Comparison of ENCODE assay signal across 16 cellular contexts in genomic region chr7:120190109-120190508, GRCh38.
DNase-seq lines count a peak whose midpoint lies in the region; ATAC-seq and TF ChIP-seq lines count a peak whose summit lies in the region.
"Had no signal": no experiment of that assay in that cellular context is flagged by ENCODE, and none has a peak within 500 bp of the region (broad histone marks: within the 10 kb centered on the region; RNA-seq: fewer than 3 reads in every experiment).

No MANE protein-coding gene starts in this region.

- peak; percentile 10 for DNase-seq in DMS53 (lab: John Stamatoyannopoulos, UW)
- DNase-seq in DMS53 treated with DMSO at 0.1 percent for 48 hours (lab: John Stamatoyannopoulos, UW; ENCODE audit: unreplicated experiment) = no peak
- peak; percentile 12 for DNase-seq in WTC11 (ENCODE audit: low spot score)
- DNase-seq in iPS DF 4.7 (ENCODE audit: extremely low read depth, low spot score) = peak; percentile 7
- DNase-seq in neural progenitor cell (ENCODE audit: low spot score) = peak; percentile 17
- no peak for DNase-seq in GM20000 (ENCODE audit: low spot score)
- DNase-seq: CD8-positive, alpha-beta T cell; COR-L47; IMR-90; KBM-7 had no signal

- H3K4me1 Mint-ChIP-seq in WTC11 (peaks cover 26% of the 10 kb centered on the region), neural progenitor cell (no peaks in the 10 kb centered on the region)
- H3K4me1 Mint-ChIP-seq: CD14-positive monocyte had no signal

- CTCF ChIA-PET in WTC11 (lab: Charles Lee) = interaction anchor here (0.9 kb wide), 1 partner anchor 14 kb away, joined by 3 read pairs; no protein-coding TSS in a partner anchor

- POLR2A ChIA-PET in WTC11 (lab: Charles Lee) = no interaction called here

- TF ChIP-seq CTCF in WTC11 (IDR thresholded peaks at IDR 0.05) (no peak), neural progenitor cell (IDR thresholded peaks at IDR 0.05) (no peak), GM20000 (IDR thresholded peaks at IDR 0.05; ENCODE audit: extremely low read depth, missing control alignments) (no peak)

- H3K79me2 ChIP-seq in neural progenitor cell (ENCODE audit: low read depth) = no peaks in the 10 kb centered on the region

- H3F3A ChIP-seq in neural progenitor cell (ENCODE audit: low read depth) = peaks cover 17% of the 10 kb centered on the region

- H3K4me3 ChIP-seq in neural progenitor cell = no peak overlapping the region
- H3K4me3 ChIP-seq: HAP-1 had no signal

- H3K4me3 Mint-ChIP-seq in WTC11 = no peak overlapping the region
- H3K4me3 Mint-ChIP-seq in neural progenitor cell = no peak overlapping the region
- H3K4me3 Mint-ChIP-seq: CD14-positive monocyte; CD8-positive, alpha-beta T cell had no signal

- no peaks in the 10 kb centered on the region for H3K27me3 ChIP-seq in neural progenitor cell

- no peaks in the 10 kb centered on the region for H3K36me3 ChIP-seq in neural progenitor cell
- H3K36me3 ChIP-seq: HAP-1 had no signal

- H3K9me3 Mint-ChIP-seq in WTC11 (peaks cover 9% of the 10 kb centered on the region), neural progenitor cell (no peaks in the 10 kb centered on the region)

- no peaks in the 10 kb centered on the region for H3K9me3 ChIP-seq in neural progenitor cell (ENCODE audit: low read depth)
- H3K9me3 ChIP-seq: HAP-1 had no signal

- H3K27ac ChIP-seq in neural progenitor cell = peak overlapping the region; percentile 90
- H3K27ac ChIP-seq: 22Rv1, HL-60 had no signal

- H3K27me3 Mint-ChIP-seq in WTC11 (ENCODE audit: low read depth) (no peaks in the 10 kb centered on the region), neural progenitor cell (ENCODE audit: insufficient read depth, low read depth) (no peaks in the 10 kb centered on the region)

- peaks cover 22% of the 10 kb centered on the region for H3K4me1 ChIP-seq in neural progenitor cell
- H3K4me1 ChIP-seq: HAP-1 had no signal

- no peak overlapping the region for H3K9ac ChIP-seq in neural progenitor cell

- no peaks in the 10 kb centered on the region for H3K36me3 Mint-ChIP-seq in WTC11
- H3K36me3 Mint-ChIP-seq in neural progenitor cell = no peaks in the 10 kb centered on the region
- H3K36me3 Mint-ChIP-seq: CD14-positive monocyte; CD8-positive, alpha-beta T cell had no signal

- H2AFZ ChIP-seq in neural progenitor cell (replicated peaks) = no peak overlapping the region

- H3K4me2 ChIP-seq in neural progenitor cell = peak overlapping the region; percentile 53

- ATAC-seq in WTC11 (peak; percentile 76), GM21737 (IDR thresholded peaks at IDR 0.05; ENCODE audit: unreplicated experiment) (no peak), HG03095 (IDR thresholded peaks at IDR 0.05; ENCODE audit: unreplicated experiment) (no peak)
- ATAC-seq: CD8-positive, alpha-beta T cell had no signal

- H3K27ac Mint-ChIP-seq in WTC11 (peak overlapping the region; percentile 74; the same call in 1 of the 2 replicates), neural progenitor cell (no peak overlapping the region)
- H3K27ac Mint-ChIP-seq: CD8-positive, alpha-beta T cell had no signal

- H4K20me1 ChIP-seq in neural progenitor cell (ENCODE audit: low read depth) = no peaks in the 10 kb centered on the region

TF ChIP-seq in WTC11, 78 proteins besides CTCF, POLR2A, EP300 and RAD21:
- no peak for TF ChIP-seq IRF1 (CRISPR knock-in tag; IDR thresholded peaks at IDR 0.05)
- TF ChIP-seq ZNF263 (CRISPR knock-in tag; IDR thresholded peaks at IDR 0.05; ENCODE audit: low read depth) = no peak
- TF ChIP-seq NR2C2 (CRISPR knock-in tag; IDR thresholded peaks at IDR 0.05) = no peak
- no peak for TF ChIP-seq JAZF1 (CRISPR knock-in tag; IDR thresholded peaks at IDR 0.05)
- no peak for TF ChIP-seq E2F5 (CRISPR knock-in tag; IDR thresholded peaks at IDR 0.05)
- no peak for TF ChIP-seq TEAD4 (CRISPR knock-in tag; IDR thresholded peaks at IDR 0.05)
- no peak for TF ChIP-seq ZNF416 (CRISPR knock-in tag; IDR thresholded peaks at IDR 0.05)
- no peak for TF ChIP-seq ZNF121 (CRISPR knock-in tag; IDR thresholded peaks at IDR 0.05)
- TF ChIP-seq ZNF317 (CRISPR knock-in tag; IDR thresholded peaks at IDR 0.05; ENCODE audit: borderline replicate concordance, low read depth) = no peak
- no peak for TF ChIP-seq SMAD4 (CRISPR knock-in tag; IDR thresholded peaks at IDR 0.05)
- no peak for TF ChIP-seq TP53 (CRISPR knock-in tag; IDR thresholded peaks at IDR 0.05)
- no peak for TF ChIP-seq CBFB (CRISPR knock-in tag; IDR thresholded peaks at IDR 0.05; ENCODE audit: low read depth)
- TF ChIP-seq ATF2 (CRISPR knock-in tag; IDR thresholded peaks at IDR 0.05; ENCODE audit: borderline replicate concordance, low read depth) = no peak
- TF ChIP-seq MXD4 (CRISPR knock-in tag; IDR thresholded peaks at IDR 0.05; ENCODE audit: borderline replicate concordance) = no peak
- no peak for TF ChIP-seq USF2 (CRISPR knock-in tag; IDR thresholded peaks at IDR 0.05)
- TF ChIP-seq CREB1 (CRISPR knock-in tag; IDR thresholded peaks at IDR 0.05) = no peak
- TF ChIP-seq FOXP4 (CRISPR knock-in tag; IDR thresholded peaks at IDR 0.05) = no peak
- TF ChIP-seq NFE2L1 (CRISPR knock-in tag; IDR thresholded peaks at IDR 0.05) = no peak
- TF ChIP-seq KAT7 (CRISPR knock-in tag; IDR thresholded peaks at IDR 0.05; ENCODE audit: borderline replicate concordance) = no peak

Comparison
In these comparisons a context has a peak if more than half of its experiments do, and no peak if none do; other contexts are left out.
1. DNase-seq: peak in DMS53 (single experiment), WTC11 (single experiment), iPS DF 4.7 (single experiment) and neural progenitor cell (single experiment); none in DMS53 treated with DMSO at 0.1 percent for 48 hours (single experiment) and GM20000 (single experiment).